Comparison of ENCODE assay signal across 1 cellular context in the genomic region with DNA sequence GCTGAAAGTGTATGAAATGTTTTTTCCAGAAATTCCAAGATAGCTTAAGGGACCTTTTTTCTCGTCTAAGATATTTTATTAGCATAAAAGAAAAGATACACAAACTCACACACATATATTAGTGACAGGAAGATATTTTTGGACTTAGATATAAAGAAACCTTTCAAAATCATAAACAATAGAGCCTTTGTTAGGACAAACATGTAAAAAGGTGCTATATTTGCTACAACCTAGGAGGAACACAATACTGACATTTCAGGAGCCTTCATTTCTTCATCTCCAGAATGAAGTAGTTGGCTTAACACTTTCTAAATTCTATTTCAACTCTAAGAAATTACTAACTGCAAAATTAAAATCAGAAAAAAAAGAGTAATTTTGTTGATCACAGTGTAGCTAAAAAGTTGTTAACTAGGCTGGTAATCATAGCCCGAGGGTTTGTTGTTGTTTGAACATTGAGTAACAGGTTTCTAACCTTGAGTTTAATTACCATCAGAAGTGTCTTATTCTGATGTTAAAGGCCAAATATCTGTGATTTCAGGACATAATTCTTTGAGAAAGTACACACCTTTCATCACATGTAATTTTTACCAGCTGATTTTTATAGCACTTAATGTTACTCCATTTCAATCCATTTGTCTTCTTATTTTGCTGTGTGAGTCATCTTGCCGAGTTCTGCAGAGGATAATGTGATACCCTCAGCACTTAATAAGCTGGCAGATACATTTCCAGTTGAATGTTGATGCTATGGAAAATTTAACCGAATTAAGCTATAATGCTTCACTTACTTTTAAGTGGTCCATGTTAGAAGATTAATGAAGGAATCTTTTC.
TF ChIP-seq lines count a peak whose summit lies in the region.

No MANE protein-coding gene starts in this region.

TF ChIP-seq in HepG2, 621 proteins besides CTCF, POLR2A, EP300 and RAD21 (continued from another document):
- TF ChIP-seq, protein P1, sequence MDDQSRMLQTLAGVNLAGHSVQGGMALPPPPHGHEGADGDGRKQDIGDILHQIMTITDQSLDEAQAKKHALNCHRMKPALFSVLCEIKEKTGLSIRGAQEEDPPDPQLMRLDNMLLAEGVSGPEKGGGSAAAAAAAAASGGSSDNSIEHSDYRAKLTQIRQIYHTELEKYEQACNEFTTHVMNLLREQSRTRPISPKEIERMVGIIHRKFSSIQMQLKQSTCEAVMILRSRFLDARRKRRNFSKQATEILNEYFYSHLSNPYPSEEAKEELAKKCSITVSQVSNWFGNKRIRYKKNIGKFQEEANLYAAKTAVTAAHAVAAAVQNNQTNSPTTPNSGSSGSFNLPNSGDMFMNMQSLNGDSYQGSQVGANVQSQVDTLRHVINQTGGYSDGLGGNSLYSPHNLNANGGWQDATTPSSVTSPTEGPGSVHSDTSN (CRISPR knock-in tag; IDR thresholded peaks at IDR 0.05; ENCODE audit: borderline replicate concordance), result no peak
- TF ChIP-seq MEIS2 (CRISPR knock-in tag; IDR thresholded peaks at IDR 0.05) (no peak), CBX5 (CRISPR knock-in tag; IDR thresholded peaks at IDR 0.05; ENCODE audit: borderline replicate concordance) (no peak), KLF11 (CRISPR knock-in tag; IDR thresholded peaks at IDR 0.05) (no peak), SMARCE1 (IDR thresholded peaks at IDR 0.05; ENCODE audit: borderline replicate concordance) (no peak), HNF4A (CRISPR knock-in tag; IDR thresholded peaks at IDR 0.05) (no peak)
